In the genomic region with DNA sequence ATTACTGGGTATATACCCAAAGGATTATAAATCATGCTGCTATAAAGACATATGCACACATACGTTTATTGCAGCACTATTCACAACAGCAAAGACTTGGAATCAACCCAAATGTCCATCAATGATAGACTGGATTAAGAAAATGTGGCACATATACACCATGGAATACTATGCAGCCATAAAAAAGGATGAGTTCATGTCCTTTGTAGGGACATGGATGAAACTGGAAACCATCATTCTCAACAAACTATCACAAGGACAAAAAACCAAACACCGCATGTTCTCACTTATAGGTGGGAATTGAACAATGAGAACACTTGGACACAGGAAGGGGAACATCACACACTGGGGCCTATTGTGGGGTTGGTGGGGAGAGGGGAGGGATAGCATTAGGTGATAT, we compare ENCODE assay signal across 2 cellular contexts. TPM values are rescaled to one million over a fixed set of nuclear protein-coding genes. Genes with fewer than 3 reads are reported as not detected.
"Had no signal": no experiment of that assay in that cellular context is flagged by ENCODE, and none has a peak within 500 bp of the region (broad histone marks: within the 10 kb centered on the region; RNA-seq: fewer than 3 reads in every experiment).

No MANE protein-coding gene starts in this region.

RNA-seq across cellular contexts. Expression of a gene that starts 38.4 kb away (rescaled TPM):
- total RNA-seq: G401 had no signal
- polyA plus RNA-seq: GM12878 had no signal
